9 cellular contexts compared by ENCODE assay signal in the genomic region with DNA sequence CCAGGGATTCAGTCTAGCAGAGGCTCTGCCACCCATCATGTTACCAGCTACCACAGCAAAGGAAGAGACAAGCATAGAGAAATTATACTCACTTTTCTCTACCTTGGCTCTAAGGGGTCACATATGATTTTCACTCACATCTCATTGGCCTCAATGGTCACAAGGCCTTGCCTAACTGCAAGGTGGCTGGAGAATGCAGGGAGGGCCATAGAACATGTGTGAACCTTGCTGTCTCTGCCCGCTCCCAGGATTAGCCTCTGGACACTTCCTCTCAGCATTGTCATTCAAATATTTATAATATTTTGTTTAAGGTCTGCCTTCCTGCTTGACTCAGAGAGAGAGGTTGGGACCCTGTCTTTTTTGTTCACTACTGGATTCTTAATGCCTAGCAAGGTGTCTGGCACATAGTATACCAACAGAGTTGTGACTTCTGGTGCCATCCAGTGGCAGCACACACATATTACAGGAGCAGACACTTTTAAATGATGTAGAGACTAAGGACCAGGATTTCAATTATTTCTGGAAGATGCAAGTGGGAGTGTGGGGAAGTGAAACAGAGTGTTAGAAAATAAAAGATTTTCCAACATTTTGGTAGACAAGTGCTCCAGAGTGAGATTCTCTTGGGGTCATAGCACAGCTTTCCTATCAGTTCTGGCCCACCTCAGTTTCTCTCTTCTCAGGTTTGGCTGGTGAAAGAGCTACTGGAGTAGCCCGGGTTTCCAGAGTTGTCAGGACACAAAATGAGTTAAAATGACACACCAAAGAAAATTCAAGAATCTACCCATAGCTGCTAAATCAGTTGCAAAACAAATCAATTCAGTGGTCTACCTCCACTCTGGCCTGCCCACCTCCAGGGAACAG.
DNase-seq lines count a peak whose midpoint lies in the region; ATAC-seq and TF ChIP-seq lines count a peak whose summit lies in the region.
"Had no signal": no experiment of that assay in that cellular context is flagged by ENCODE, and none has a peak within 500 bp of the region (broad histone marks: within the 10 kb centered on the region; RNA-seq: fewer than 3 reads in every experiment).

No MANE protein-coding gene starts in this region.

- H3K27me3 ChIP-seq in CD8-positive, alpha-beta memory T cell (ENCODE audit: insufficient read depth, low read length, poor library complexity, severe bottlenecking) = no peaks in the 10 kb centered on the region

- H3K4me3 Mint-ChIP-seq in CD8-positive, alpha-beta memory T cell = peak overlapping the region; percentile 5 to 71 (median 40)
- H3K4me3 Mint-ChIP-seq: dendritic cell treated with granulocyte-macrophage colony-stimulating factor and Interleukin-4, amounts not matched to agents 40 ng/mL and 50 ng/mL, for 4 days had no signal

- POLR2A ChIA-PET in CD8-positive, alpha-beta memory T cell (lab: Charles Lee) = interaction anchor here (0.7 to 3.9 kb wide), 7 partner anchors 11 to 209 kb away, joined by 3 to 36 read pairs (median 5); a partner anchor contains a TSS
- POLR2A ChIA-PET in RWPE1 (lab: Yijun Ruan, JAX; ENCODE audit: low non-redundant PET) = no interaction called here

- peak; percentile 49 to 80 (median 67) for DNase-seq in CD8-positive, alpha-beta memory T cell
- DNase-seq in RWPE1 (ENCODE audit: low spot score) = peak; percentile 50
- DNase-seq in activated gamma-delta T cell treated with anti-CD3 and anti-CD28 coated beads, Interleukin-2, amount 50 U/mL, for 16 hours (ENCODE audit: low read depth) = peak; percentile 56
- peak; percentile 19 to 87 (median 71) for DNase-seq in head of caudate nucleus
- DNase-seq in retina = peak; percentile 56
- DNase-seq in NCI-H1436 treated with DMSO at 0.1 percent for 48 hours (lab: John Stamatoyannopoulos, UW) = no peak

- H3K36me3 Mint-ChIP-seq in CD8-positive, alpha-beta memory T cell = peaks cover 0 to 4% (median 0%) of the 10 kb centered on the region in 3 donors

- CTCF ChIA-PET in CD8-positive, alpha-beta memory T cell (lab: Charles Lee) = interaction anchor here (0.7 to 3.2 kb wide), 42 partner anchors 7 to 243 kb away, joined by 3 to 153 read pairs (median 4); a partner anchor contains a TSS
- CTCF ChIA-PET in RWPE1 (lab: Yijun Ruan, JAX) = interaction anchor here (0.5 to 3.2 kb wide), 12 partner anchors 8 to 512 kb away, joined by 3 to 26 read pairs (median 3); a partner anchor contains a TSS

- peaks cover 64% of the 10 kb centered on the region for H3K4me1 ChIP-seq in CD8-positive, alpha-beta memory T cell (ENCODE audit: insufficient read depth, low read length)

- no peak overlapping the region for H3K27ac ChIP-seq in CD8-positive, alpha-beta memory T cell (ENCODE audit: low read depth, low read length)
- no peak overlapping the region for H3K27ac ChIP-seq in RWPE1

- intact Hi-C loops in head of caudate nucleus (cut with DNase I) = loop anchor here (5.0 kb wide), 2 partner anchors 121 to 211 kb away; a partner anchor contains a TSS

- H3K27ac Mint-ChIP-seq in CD8-positive, alpha-beta memory T cell = peak overlapping the region; percentile 12 to 97 (median 91)
- H3K27ac Mint-ChIP-seq: dendritic cell treated with granulocyte-macrophage colony-stimulating factor and Interleukin-4, amounts not matched to agents 40 ng/mL and 50 ng/mL, for 4 days had no signal

- H3K4me1 Mint-ChIP-seq in CD8-positive, alpha-beta memory T cell = peaks cover 66 to 74% (median 71%) of the 10 kb centered on the region in 3 donors

- no peaks in the 10 kb centered on the region for H3K36me3 ChIP-seq in CD8-positive, alpha-beta memory T cell (ENCODE audit: insufficient read depth, low read length)

- peak; percentile 70 for ATAC-seq in GM19328 (IDR thresholded peaks at IDR 0.05; ENCODE audit: unreplicated experiment)
- peak; percentile 72 for ATAC-seq in HG03457 (IDR thresholded peaks at IDR 0.05; ENCODE audit: unreplicated experiment)

- TF ChIP-seq CTCF in RWPE1 (conservative IDR thresholded peaks at IDR 0.05; ENCODE audit: low read depth) = peak; percentile 86

- H3K9me3 Mint-ChIP-seq in CD8-positive, alpha-beta memory T cell = no peaks in the 10 kb centered on the region

- H3K4me3 ChIP-seq in CD8-positive, alpha-beta memory T cell (ENCODE audit: low read length) = no peak overlapping the region

- no peaks in the 10 kb centered on the region for H3K27me3 Mint-ChIP-seq in CD8-positive, alpha-beta memory T cell
- H3K27me3 Mint-ChIP-seq: dendritic cell treated with granulocyte-macrophage colony-stimulating factor and Interleukin-4, amounts not matched to agents 40 ng/mL and 50 ng/mL, for 4 days had no signal

- H3K9me3 ChIP-seq in CD8-positive, alpha-beta memory T cell (ENCODE audit: low read length) = no peaks in the 10 kb centered on the region
